ENCODE assay signal across 1 cellular context in the genomic region with DNA sequence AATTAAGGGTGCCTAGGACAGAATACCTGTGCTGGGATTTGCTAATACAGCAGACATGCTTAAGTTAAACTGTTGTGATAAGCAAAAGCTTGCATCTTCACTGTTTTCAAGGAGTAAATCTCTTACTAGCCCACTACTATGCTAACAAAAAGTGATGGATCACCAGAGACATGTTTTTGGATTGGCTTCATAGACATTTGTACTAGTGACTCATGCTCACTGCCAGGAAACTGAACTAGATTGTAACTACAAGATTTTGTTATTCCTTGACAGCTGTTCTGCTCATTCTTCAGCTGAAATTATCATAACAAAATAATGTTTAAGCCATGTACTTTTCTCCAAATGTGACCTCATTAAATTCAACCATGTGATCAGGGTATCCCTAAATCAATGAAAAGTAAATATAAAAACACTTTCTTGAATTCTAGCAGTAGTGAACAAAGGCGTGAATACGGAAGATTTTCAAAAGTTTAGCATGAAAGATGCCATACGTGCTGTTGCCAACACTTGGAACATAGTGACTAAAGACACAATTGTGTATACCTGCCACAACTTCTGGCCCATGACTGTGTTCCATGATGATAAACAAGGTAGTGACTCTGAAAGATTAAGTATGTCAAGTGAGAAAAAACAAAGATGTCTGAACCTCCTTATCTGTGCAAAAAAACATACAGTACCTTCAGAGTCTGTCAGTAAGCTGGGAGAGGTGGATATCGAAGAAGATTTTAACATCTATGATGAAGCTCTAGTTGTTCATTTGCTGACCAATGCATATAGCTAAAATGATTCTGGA.
A peak's percentile ranks its signal among the peaks of the same experiment; 100 is the strongest.
TF ChIP-seq lines count a peak whose summit lies in the region.

No MANE protein-coding gene starts in this region.

TF ChIP-seq in K562, 482 proteins besides CTCF, POLR2A, EP300 and RAD21 (continued from another document):
- 0 out of 2 replicates have a peak, but pooled peaks have one; percentile 23 for TF ChIP-seq SOX6 (IDR thresholded peaks at IDR 0.05)
- no peak for TF ChIP-seq ATF3 (IDR thresholded peaks at IDR 0.05)
- no peak for TF ChIP-seq ATF3 (CRISPR knock-in tag; conservative IDR thresholded peaks at IDR 0.05)
- TF ChIP-seq MEIS2 (IDR thresholded peaks at IDR 0.05; ENCODE audit: partially characterized antibody), result peak; percentile 38
- peak; percentile 11 for TF ChIP-seq DACH1 (IDR thresholded peaks at IDR 0.05; ENCODE audit: partially characterized antibody)
- peak; percentile 19; the same call in 1 of the 2 replicates for TF ChIP-seq TAL1 (IDR thresholded peaks at IDR 0.05)
- TF ChIP-seq CBFA2T2 (conservative IDR thresholded peaks at IDR 0.05), result peak; percentile 37
- TF ChIP-seq, protein P1, sequence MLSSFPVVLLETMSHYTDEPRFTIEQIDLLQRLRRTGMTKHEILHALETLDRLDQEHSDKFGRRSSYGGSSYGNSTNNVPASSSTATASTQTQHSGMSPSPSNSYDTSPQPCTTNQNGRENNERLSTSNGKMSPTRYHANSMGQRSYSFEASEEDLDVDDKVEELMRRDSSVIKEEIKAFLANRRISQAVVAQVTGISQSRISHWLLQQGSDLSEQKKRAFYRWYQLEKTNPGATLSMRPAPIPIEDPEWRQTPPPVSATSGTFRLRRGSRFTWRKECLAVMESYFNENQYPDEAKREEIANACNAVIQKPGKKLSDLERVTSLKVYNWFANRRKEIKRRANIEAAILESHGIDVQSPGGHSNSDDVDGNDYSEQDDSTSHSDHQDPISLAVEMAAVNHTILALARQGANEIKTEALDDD (IDR thresholded peaks at IDR 0.05), result peak; percentile 88
- 0 out of 2 replicates have a peak, but pooled peaks have one; percentile 20 for TF ChIP-seq TEAD4 (IDR thresholded peaks at IDR 0.05; ENCODE audit: low read length)
- TF ChIP-seq TEAD4 (CRISPR knock-in tag; IDR thresholded peaks at IDR 0.05; ENCODE audit: borderline replicate concordance), result no peak
